Comparison of ENCODE assay signal across 1 cellular context in the genomic region with DNA sequence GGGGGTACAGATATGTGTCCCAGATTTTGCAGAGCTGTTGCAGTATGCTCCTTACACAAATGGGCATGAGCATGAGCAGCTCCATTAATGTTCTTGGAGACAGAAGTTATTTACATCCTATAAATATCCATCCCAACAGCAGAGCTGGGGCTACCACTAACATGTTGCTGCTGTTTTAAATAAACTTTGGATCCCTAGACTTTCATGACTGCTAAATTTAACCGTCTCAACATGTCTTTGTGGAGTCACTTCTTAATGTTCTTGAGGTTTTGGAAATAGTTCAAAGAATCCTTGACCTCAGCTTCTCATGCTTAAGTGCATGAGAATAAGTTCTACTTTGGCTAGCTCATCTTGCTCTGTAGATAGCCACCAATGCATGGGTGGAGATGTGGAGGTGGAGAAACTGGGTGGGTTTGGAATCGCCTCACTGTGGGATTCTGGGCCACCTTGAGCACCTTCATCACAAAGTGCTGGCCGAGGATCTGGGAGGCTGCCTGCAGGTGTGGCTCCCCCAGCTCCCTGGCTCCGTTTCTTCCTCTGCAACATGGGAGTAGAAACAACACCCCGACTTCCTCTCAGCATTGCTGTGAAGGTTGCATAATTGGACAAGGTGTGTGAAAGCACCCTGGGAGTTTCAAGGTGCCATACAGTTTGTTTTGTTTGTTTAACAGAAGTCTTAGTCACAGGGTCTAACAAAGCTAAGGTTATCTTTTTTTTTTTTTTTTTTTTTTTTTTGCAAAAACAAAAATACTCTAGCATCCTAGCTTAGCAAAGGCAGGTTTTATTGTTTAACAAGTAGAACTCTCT.
TF ChIP-seq lines count a peak whose summit lies in the region.

No MANE protein-coding gene starts in this region.

TF ChIP-seq in H1, 55 proteins besides CTCF, POLR2A, EP300 and RAD21:
- TF ChIP-seq CHD2 (IDR thresholded peaks at IDR 0.05; ENCODE audit: low read length) (no peak), SP1 (IDR thresholded peaks at IDR 0.05; ENCODE audit: low read depth, low read length) (no peak), NRF1 (IDR thresholded peaks at IDR 0.05; ENCODE audit: low read depth, low read length) (no peak), CHD1 (IDR thresholded peaks at IDR 0.05; ENCODE audit: low read depth, low read length) (no peak), YY1 (IDR thresholded peaks at IDR 0.05; ENCODE audit: low read depth, low read length) (no peak), GABPA (IDR thresholded peaks at IDR 0.05; ENCODE audit: borderline replicate concordance, insufficient read depth, low read length) (no peak), POU5F1 (IDR thresholded peaks at IDR 0.05; ENCODE audit: low read depth, low read length) (no peak), HDAC2 (IDR thresholded peaks at IDR 0.05; ENCODE audit: borderline replicate concordance in 1 of 2, low read depth in 2 of 2, low read length in 2 of 2) (no peak), FOSL1 (IDR thresholded peaks at IDR 0.05; ENCODE audit: insufficient read depth, low read depth, low read length) (no peak), BCL11A (IDR thresholded peaks at IDR 0.05; ENCODE audit: low read depth in 2 of 2, low read length in 2 of 2) (no peak), HDAC6 (IDR thresholded peaks at IDR 0.05; ENCODE audit: low read depth, low read length) (no peak), JUN (IDR thresholded peaks at IDR 0.05; ENCODE audit: low read depth, low read length) (no peak), BRCA1 (IDR thresholded peaks at IDR 0.05; ENCODE audit: low read depth, low read length) (no peak)
- TF ChIP-seq, protein P1, sequence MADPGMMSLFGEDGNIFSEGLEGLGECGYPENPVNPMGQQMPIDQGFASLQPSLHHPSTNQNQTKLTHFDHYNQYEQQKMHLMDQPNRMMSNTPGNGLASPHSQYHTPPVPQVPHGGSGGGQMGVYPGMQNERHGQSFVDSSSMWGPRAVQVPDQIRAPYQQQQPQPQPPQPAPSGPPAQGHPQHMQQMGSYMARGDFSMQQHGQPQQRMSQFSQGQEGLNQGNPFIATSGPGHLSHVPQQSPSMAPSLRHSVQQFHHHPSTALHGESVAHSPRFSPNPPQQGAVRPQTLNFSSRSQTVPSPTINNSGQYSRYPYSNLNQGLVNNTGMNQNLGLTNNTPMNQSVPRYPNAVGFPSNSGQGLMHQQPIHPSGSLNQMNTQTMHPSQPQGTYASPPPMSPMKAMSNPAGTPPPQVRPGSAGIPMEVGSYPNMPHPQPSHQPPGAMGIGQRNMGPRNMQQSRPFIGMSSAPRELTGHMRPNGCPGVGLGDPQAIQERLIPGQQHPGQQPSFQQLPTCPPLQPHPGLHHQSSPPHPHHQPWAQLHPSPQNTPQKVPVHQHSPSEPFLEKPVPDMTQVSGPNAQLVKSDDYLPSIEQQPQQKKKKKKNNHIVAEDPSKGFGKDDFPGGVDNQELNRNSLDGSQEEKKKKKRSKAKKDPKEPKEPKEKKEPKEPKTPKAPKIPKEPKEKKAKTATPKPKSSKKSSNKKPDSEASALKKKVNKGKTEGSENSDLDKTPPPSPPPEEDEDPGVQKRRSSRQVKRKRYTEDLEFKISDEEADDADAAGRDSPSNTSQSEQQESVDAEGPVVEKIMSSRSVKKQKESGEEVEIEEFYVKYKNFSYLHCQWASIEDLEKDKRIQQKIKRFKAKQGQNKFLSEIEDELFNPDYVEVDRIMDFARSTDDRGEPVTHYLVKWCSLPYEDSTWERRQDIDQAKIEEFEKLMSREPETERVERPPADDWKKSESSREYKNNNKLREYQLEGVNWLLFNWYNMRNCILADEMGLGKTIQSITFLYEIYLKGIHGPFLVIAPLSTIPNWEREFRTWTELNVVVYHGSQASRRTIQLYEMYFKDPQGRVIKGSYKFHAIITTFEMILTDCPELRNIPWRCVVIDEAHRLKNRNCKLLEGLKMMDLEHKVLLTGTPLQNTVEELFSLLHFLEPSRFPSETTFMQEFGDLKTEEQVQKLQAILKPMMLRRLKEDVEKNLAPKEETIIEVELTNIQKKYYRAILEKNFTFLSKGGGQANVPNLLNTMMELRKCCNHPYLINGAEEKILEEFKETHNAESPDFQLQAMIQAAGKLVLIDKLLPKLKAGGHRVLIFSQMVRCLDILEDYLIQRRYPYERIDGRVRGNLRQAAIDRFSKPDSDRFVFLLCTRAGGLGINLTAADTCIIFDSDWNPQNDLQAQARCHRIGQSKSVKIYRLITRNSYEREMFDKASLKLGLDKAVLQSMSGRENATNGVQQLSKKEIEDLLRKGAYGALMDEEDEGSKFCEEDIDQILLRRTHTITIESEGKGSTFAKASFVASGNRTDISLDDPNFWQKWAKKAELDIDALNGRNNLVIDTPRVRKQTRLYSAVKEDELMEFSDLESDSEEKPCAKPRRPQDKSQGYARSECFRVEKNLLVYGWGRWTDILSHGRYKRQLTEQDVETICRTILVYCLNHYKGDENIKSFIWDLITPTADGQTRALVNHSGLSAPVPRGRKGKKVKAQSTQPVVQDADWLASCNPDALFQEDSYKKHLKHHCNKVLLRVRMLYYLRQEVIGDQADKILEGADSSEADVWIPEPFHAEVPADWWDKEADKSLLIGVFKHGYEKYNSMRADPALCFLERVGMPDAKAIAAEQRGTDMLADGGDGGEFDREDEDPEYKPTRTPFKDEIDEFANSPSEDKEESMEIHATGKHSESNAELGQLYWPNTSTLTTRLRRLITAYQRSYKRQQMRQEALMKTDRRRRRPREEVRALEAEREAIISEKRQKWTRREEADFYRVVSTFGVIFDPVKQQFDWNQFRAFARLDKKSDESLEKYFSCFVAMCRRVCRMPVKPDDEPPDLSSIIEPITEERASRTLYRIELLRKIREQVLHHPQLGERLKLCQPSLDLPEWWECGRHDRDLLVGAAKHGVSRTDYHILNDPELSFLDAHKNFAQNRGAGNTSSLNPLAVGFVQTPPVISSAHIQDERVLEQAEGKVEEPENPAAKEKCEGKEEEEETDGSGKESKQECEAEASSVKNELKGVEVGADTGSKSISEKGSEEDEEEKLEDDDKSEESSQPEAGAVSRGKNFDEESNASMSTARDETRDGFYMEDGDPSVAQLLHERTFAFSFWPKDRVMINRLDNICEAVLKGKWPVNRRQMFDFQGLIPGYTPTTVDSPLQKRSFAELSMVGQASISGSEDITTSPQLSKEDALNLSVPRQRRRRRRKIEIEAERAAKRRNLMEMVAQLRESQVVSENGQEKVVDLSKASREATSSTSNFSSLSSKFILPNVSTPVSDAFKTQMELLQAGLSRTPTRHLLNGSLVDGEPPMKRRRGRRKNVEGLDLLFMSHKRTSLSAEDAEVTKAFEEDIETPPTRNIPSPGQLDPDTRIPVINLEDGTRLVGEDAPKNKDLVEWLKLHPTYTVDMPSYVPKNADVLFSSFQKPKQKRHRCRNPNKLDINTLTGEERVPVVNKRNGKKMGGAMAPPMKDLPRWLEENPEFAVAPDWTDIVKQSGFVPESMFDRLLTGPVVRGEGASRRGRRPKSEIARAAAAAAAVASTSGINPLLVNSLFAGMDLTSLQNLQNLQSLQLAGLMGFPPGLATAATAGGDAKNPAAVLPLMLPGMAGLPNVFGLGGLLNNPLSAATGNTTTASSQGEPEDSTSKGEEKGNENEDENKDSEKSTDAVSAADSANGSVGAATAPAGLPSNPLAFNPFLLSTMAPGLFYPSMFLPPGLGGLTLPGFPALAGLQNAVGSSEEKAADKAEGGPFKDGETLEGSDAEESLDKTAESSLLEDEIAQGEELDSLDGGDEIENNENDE (IDR thresholded peaks at IDR 0.05; ENCODE audit: insufficient replicate concordance, low read length) = no peak
